17 cellular contexts compared by ENCODE assay signal in the genomic region with DNA sequence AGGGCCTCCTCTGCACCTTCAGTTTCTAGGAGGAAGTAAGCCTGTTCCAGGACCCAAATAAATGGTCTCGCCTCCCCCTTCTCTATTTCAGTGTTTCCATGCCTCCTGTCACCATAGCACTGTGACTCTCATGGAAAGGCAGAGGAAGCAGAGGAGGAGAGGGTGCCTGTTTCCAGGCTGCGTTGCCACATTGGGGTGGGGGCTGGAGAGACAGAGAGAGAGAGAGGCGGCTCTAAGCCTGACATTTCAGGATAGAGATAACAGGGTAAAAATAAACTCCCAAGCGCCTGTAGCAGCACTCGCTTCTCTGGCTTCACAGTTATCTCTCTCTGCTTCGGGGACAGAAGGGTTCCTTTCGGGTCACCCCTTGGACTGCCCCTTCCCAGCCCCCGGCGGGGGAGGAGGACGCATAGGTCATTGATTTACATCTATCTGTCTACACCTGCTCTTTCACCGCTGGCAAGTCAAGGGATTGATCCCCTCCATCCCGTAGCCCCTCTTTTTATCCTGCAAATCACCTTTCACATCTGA.
DNase-seq lines count a peak whose midpoint lies in the region; TF ChIP-seq lines count a peak whose summit lies in the region.
"Had no signal": no experiment of that assay in that cellular context is flagged by ENCODE, and none has a peak within 500 bp of the region (broad histone marks: within the 10 kb centered on the region; RNA-seq: fewer than 3 reads in every experiment).

No MANE protein-coding gene starts in this region.

- peak overlapping the region in 1 of 2 donors; percentile 11 for H3K27ac ChIP-seq in coronary artery
- H3K27ac ChIP-seq: lower lobe of right lung had no signal

- no peak for TF ChIP-seq CTCF in coronary artery (IDR thresholded peaks at IDR 0.05)

- no peak overlapping the region for H3K4me3 ChIP-seq in coronary artery
- H3K4me3 ChIP-seq: lower lobe of right lung had no signal

- DNase-seq in Ammon's horn (ENCODE audit: low spot score) (peak; percentile 81), MV-4-11 (lab: John Stamatoyannopoulos, UW) (peak; percentile 61), coronary artery (ENCODE audit: low spot score) (peak; percentile 55), left kidney (ENCODE audit: low read depth, low spot score) (peak; percentile 54), NOMO-1 treated with DMSO at 0.1 percent for 48 hours (lab: John Stamatoyannopoulos, UW; ENCODE audit: unreplicated experiment) (no peak), T-helper 9 cell (no peak)
- no peak for DNase-seq in activated CD4-positive, alpha-beta T cell treated with anti-CD3 and anti-CD28 coated beads for 4 hours
- DNase-seq in activated CD4-positive, CD25-positive, alpha-beta regulatory T cell treated with anti-CD3 and anti-CD28 coated beads, Interleukin-2, amount 50 U/mL, for 72 hours: no peak
- DNase-seq: activated CD8-positive, alpha-beta T cell treated with anti-CD3 and anti-CD28 coated beads, Interleukin-2, amount 10 ng/mL, durations not matched to agents 7 days and 5 days; CD4-positive, alpha-beta memory T cell; central memory CD4-positive, alpha-beta T cell; lower lobe of right lung; NCI-H187 treated with DMSO at 0.1 percent for 48 hours; NCI-H526 treated with DMSO at 0.1 percent for 48 hours; RPMI8226; stimulated activated CD4-positive, alpha-beta T cell treated with anti-CD3 and anti-CD28 coated beads, Interleukin-15, amount 100 ng/mL, for 24 hours; SW 1271 had no signal

Comparison
In these comparisons a context has a peak if more than half of its experiments do, and no peak if none do; other contexts are left out.
1. DNase-seq: peak in Ammon's horn (single experiment), MV-4-11 (single experiment), coronary artery (single experiment) and left kidney (single experiment); none in NOMO-1 treated with DMSO at 0.1 percent for 48 hours (single experiment), activated CD4-positive, alpha-beta T cell treated with anti-CD3 and anti-CD28 coated beads for 4 hours (0 of 2), activated CD4-positive, CD25-positive, alpha-beta regulatory T cell treated with anti-CD3 and anti-CD28 coated beads, Interleukin-2, amount 50 U/mL, for 72 hours (single experiment) and T-helper 9 cell (single experiment).